ENCODE assay signal across 13 cellular contexts in genomic region chr7:36686499-36686898, GRCh38. TPM values are rescaled to one million over a fixed set of nuclear protein-coding genes. Genes with fewer than 3 reads are reported as not detected.
A peak's percentile ranks its signal among the peaks of the same experiment; 100 is the strongest.
DNase-seq lines count a peak whose midpoint lies in the region; ATAC-seq and TF ChIP-seq lines count a peak whose summit lies in the region.
"Had no signal": no experiment of that assay in that cellular context is flagged by ENCODE, and none has a peak within 500 bp of the region (broad histone marks: within the 10 kb centered on the region; RNA-seq: fewer than 3 reads in every experiment).

No MANE protein-coding gene starts in this region.

- no peaks in the 10 kb centered on the region for H3K27me3 ChIP-seq in SK-N-SH (ENCODE audit: insufficient read depth)
- no peaks in the 10 kb centered on the region for H3K27me3 ChIP-seq in WERI-Rb-1 (ENCODE audit: insufficient read depth, low read depth, severe bottlenecking)

- H3K9me3 ChIP-seq in SK-N-SH (no peaks in the 10 kb centered on the region; the same call in 1 of the 2 replicates), WERI-Rb-1 (ENCODE audit: severe bottlenecking) (no peaks in the 10 kb centered on the region)
- H3K9me3 ChIP-seq: Caco-2 had no signal

- WGBS in SK-N-SH (ENCODE audit: low lambda C conversion rate), result 28% methylated on average over 5 of the region's 5 CpGs

- H3K4me1 ChIP-seq in SK-N-SH (ENCODE audit: control insufficient read depth in 1 of 2, insufficient read depth in 2 of 2, low read depth in 1 of 2, low read length in 1 of 2), result peaks cover 0 to 21% of the 10 kb centered on the region in 2 experiments; a peak in 2 of 4 replicates

- no peaks in the 10 kb centered on the region for H3K9me2 ChIP-seq in SK-N-SH

- no peaks in the 10 kb centered on the region for H3K9me3 Mint-ChIP-seq in activated naive CD8-positive, alpha-beta T cell treated with anti-CD3 and anti-CD28 coated beads, Interleukin-2, amount 10 ng/mL, durations not matched to agents 7 days and 5 days
- H3K9me3 Mint-ChIP-seq: endodermal cell, IgD-negative memory B cell, memory B cell had no signal

- no peaks in the 10 kb centered on the region for H3K36me3 ChIP-seq in SK-N-SH (replicated peaks in 1 of 2; ENCODE audit: control insufficient read depth in 1 of 2, insufficient read depth in 2 of 2, low read length in 1 of 2)
- H3K36me3 ChIP-seq in WERI-Rb-1, result no peaks in the 10 kb centered on the region

- H3K9ac ChIP-seq in SK-N-SH, result no peak overlapping the region

- H3K79me2 ChIP-seq in SK-N-SH (ENCODE audit: insufficient read depth), result no peaks in the 10 kb centered on the region

- peaks cover 32% of the 10 kb centered on the region for H3K4me1 Mint-ChIP-seq in activated naive CD8-positive, alpha-beta T cell treated with anti-CD3 and anti-CD28 coated beads, Interleukin-2, amount 10 ng/mL, durations not matched to agents 7 days and 5 days

- no peak for TF ChIP-seq RAD21 in SK-N-SH (IDR thresholded peaks at IDR 0.05; ENCODE audit: low read length)

- no peak for TF ChIP-seq CTCF in SK-N-SH (IDR thresholded peaks at IDR 0.05)
- TF ChIP-seq CTCF in omental fat pad (IDR thresholded peaks at IDR 0.05), result no peak
- no peak for TF ChIP-seq CTCF in WERI-Rb-1 (IDR thresholded peaks at IDR 0.05; ENCODE audit: low read depth, low read length)

- in situ Hi-C loops in Caki2 (cut with HindIII; ENCODE audit: low pct_unique_long_range_greater_than_20kb, low sequenced_read_pairs), result no loop called here

- peak overlapping the region; percentile 67 for H3K4me3 Mint-ChIP-seq in activated naive CD8-positive, alpha-beta T cell treated with anti-CD3 and anti-CD28 coated beads, Interleukin-2, amount 10 ng/mL, durations not matched to agents 7 days and 5 days
- H3K4me3 Mint-ChIP-seq: endodermal cell, IgD-negative memory B cell, memory B cell had no signal

- peaks cover 10% of the 10 kb centered on the region for H3K36me3 Mint-ChIP-seq in activated naive CD8-positive, alpha-beta T cell treated with anti-CD3 and anti-CD28 coated beads, Interleukin-2, amount 10 ng/mL, durations not matched to agents 7 days and 5 days
- H3K36me3 Mint-ChIP-seq: IgD-negative memory B cell, memory B cell had no signal

- no peaks in the 10 kb centered on the region for H4K20me1 ChIP-seq in SK-N-SH (ENCODE audit: insufficient read depth)

- DNase-seq in Caki2 (ENCODE audit: low read depth) (peak; percentile 25), SK-N-SH (no peak), omental fat pad (ENCODE audit: low spot score) (no peak), WERI-Rb-1 (no peak), Right ventricle myocardium inferior (ENCODE audit: missing footprints) (no peak), germinal center (ENCODE audit: low spot score) (no peak)
- peak; percentile 42 for DNase-seq in activated naive CD8-positive, alpha-beta T cell treated with anti-CD3 and anti-CD28 coated beads, Interleukin-2, amount 10 ng/mL, durations not matched to agents 7 days and 5 days
- DNase-seq: Caco-2, endodermal cell had no signal

- CTCF ChIA-PET in SK-N-SH (lab: Yijun Ruan, JAX), result interaction anchor here (1.0 to 1.2 kb wide), 2 partner anchors 16 to 199 kb away, joined by 4 to 6 read pairs; no protein-coding TSS in a partner anchor

- peak; percentile 91 for ATAC-seq in activated naive CD8-positive, alpha-beta T cell treated with anti-CD3 and anti-CD28 coated beads, Interleukin-2, amount 10 ng/mL, durations not matched to agents 7 days and 5 days (ENCODE audit: low read depth)
- ATAC-seq in omental fat pad (ENCODE audit: low FRiP score), result peak; percentile 29
- no peak for ATAC-seq in HG03108 (IDR thresholded peaks at IDR 0.05; ENCODE audit: unreplicated experiment)
- ATAC-seq in Right ventricle myocardium inferior, result no peak

- H3K27me3 Mint-ChIP-seq in activated naive CD8-positive, alpha-beta T cell treated with anti-CD3 and anti-CD28 coated beads, Interleukin-2, amount 10 ng/mL, durations not matched to agents 7 days and 5 days, result no peaks in the 10 kb centered on the region

- H3K4me3 ChIP-seq in SK-N-SH (ENCODE audit: low read depth in 2 of 2, low read length in 1 of 2), result no peak overlapping the region
- no peak overlapping the region for H3K4me3 ChIP-seq in WERI-Rb-1 (ENCODE audit: low read depth, low read length)
- H3K4me3 ChIP-seq: SK-N-MC had no signal

- H2AFZ ChIP-seq in SK-N-SH (ENCODE audit: low read depth), result no peak overlapping the region

- TF ChIP-seq EP300 in SK-N-SH (IDR thresholded peaks at IDR 0.05; ENCODE audit: borderline replicate concordance in 1 of 2, low read depth in 1 of 2, low read length in 1 of 2), result no peak

- H3K27ac Mint-ChIP-seq in activated naive CD8-positive, alpha-beta T cell treated with anti-CD3 and anti-CD28 coated beads, Interleukin-2, amount 10 ng/mL, durations not matched to agents 7 days and 5 days, result peak overlapping the region; percentile 87
- H3K27ac Mint-ChIP-seq: endodermal cell, IgD-negative memory B cell, memory B cell had no signal

- POLR2A ChIA-PET in SK-N-SH (lab: Yijun Ruan, JAX), result interaction anchor here (0.5 kb wide), 1 partner anchor 597 kb away, joined by 3 read pairs; no protein-coding TSS in a partner anchor
- POLR2A ChIA-PET in activated naive CD8-positive, alpha-beta T cell treated with anti-CD3 and anti-CD28 coated beads, Interleukin-2, amount 10 ng/mL, durations not matched to agents 7 days and 5 days (lab: Charles Lee), result interaction anchor here (0.6 to 0.8 kb wide), 3 partner anchors 25 to 601 kb away, joined by 3 to 4 read pairs (median 3); no protein-coding TSS in a partner anchor

- H3K4me2 ChIP-seq in SK-N-SH, result no peak overlapping the region

- H3K27ac ChIP-seq in SK-N-SH (ENCODE audit: low read depth in 2 of 2, low read length in 1 of 2), result no peak overlapping the region
- no peak overlapping the region for H3K27ac ChIP-seq in WERI-Rb-1
- H3K27ac ChIP-seq: SK-N-MC had no signal

- intact Hi-C loops in Right ventricle myocardium inferior (cut with DNase I), result no loop called here

- H3F3A ChIP-seq in SK-N-SH (replicated peaks; ENCODE audit: insufficient read depth), result no peaks in the 10 kb centered on the region

TF ChIP-seq in SK-N-SH, 30 proteins besides CTCF, POLR2A, EP300 and RAD21:
- TF ChIP-seq TCF12 (IDR thresholded peaks at IDR 0.05), result peak; percentile 56
- TF ChIP-seq MAX (IDR thresholded peaks at IDR 0.05; ENCODE audit: low read depth), result no peak
- peak; percentile 14; the same call in 1 of the 2 replicates for TF ChIP-seq FOSL2 (IDR thresholded peaks at IDR 0.05; ENCODE audit: borderline replicate concordance, low read depth)
- TF ChIP-seq JUND (IDR thresholded peaks at IDR 0.05), result peak; percentile 24; the same call in 1 of the 2 replicates
- no peak for TF ChIP-seq PBX3 (IDR thresholded peaks at IDR 0.05)

RNA-seq across cellular contexts. Expression of gene AOAH, which starts 37.8 kb away (rescaled TPM):
- 4.8 TPM in 1 of 2 replicates, not detected in the other for total RNA-seq in Caki2 (2014; rRNA removed; shearing (Covaris generic); ENCODE audit: low replicate concordance)
- not detected in 2 replicates for polyA plus RNA-seq in SK-N-SH (2012; rRNA removed)
- polyA plus RNA-seq in SK-N-SH (2012; cell fraction: cytosol; rRNA removed), result 0.01 and 0.03 TPM in 2 replicates
- not detected in 2 replicates for polyA plus RNA-seq in SK-N-SH (2012; cell fraction: nucleus; rRNA removed)
- 10 to 100 TPM; 19.4 to 26.8 TPM for total RNA-seq in activated naive CD8-positive, alpha-beta T cell treated with anti-CD3 and anti-CD28 coated beads, Interleukin-2, amount 10 ng/mL, durations not matched to agents 7 days and 5 days
- total RNA-seq in omental fat pad (10 to 100 TPM in 3 of 4 donors, 1 to 10 TPM in 1; 5.8 to 27.9 (median 16.7) TPM), Right ventricle myocardium inferior (1.9 TPM)
- total RNA-seq: Caco-2 had no signal

Comparison
In these comparisons a context has a peak if more than half of its experiments do, and no peak if none do; other contexts are left out.
1. DNase-seq: peak in Caki2 (single experiment) and activated naive CD8-positive, alpha-beta T cell treated with anti-CD3 and anti-CD28 coated beads, Interleukin-2, amount 10 ng/mL, durations not matched to agents 7 days and 5 days (single experiment); none in SK-N-SH (single experiment), omental fat pad (single experiment), WERI-Rb-1 (single experiment), Right ventricle myocardium inferior (single experiment) and germinal center (single experiment).
2. ATAC-seq: peak in activated naive CD8-positive, alpha-beta T cell treated with anti-CD3 and anti-CD28 coated beads, Interleukin-2, amount 10 ng/mL, durations not matched to agents 7 days and 5 days (single experiment) and omental fat pad (single experiment); none in HG03108 (single experiment) and Right ventricle myocardium inferior (single experiment).